Comparison of ENCODE assay signal across 2 cellular contexts in the genomic region with DNA sequence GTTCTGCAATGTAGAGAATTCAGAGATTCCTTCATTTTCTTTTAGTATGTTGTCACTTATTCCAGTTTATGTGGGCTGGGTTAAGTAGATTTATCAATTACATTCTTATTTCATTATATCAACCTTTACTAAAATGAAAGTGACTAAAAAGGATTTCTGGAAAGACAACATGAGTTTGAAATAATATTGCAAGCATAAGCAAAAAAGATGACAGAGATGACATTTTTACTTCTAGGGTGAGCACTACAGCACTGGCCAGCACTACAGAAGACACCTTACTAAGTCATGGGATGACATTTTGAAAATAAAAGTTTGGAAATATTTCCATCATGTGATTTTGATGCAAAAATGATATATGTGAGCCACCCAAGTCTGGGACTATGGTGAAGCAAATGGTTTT.
A peak's percentile ranks its signal among the peaks of the same experiment; 100 is the strongest.
TF ChIP-seq lines count a peak whose summit lies in the region.

No MANE protein-coding gene starts in this region.

TF ChIP-seq in HepG2, 621 proteins besides CTCF, POLR2A, EP300 and RAD21:
- TF ChIP-seq, protein P1, sequence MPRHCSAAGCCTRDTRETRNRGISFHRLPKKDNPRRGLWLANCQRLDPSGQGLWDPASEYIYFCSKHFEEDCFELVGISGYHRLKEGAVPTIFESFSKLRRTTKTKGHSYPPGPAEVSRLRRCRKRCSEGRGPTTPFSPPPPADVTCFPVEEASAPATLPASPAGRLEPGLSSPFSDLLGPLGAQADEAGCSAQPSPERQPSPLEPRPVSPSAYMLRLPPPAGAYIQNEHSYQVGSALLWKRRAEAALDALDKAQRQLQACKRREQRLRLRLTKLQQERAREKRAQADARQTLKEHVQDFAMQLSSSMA (CRISPR knock-in tag; IDR thresholded peaks at IDR 0.05): no peak
- TF ChIP-seq ZNF160 (CRISPR knock-in tag; IDR thresholded peaks at IDR 0.05): no peak
- TF ChIP-seq ZNF790 (CRISPR knock-in tag; IDR thresholded peaks at IDR 0.05; ENCODE audit: borderline replicate concordance): no peak
- TF ChIP-seq KLF11 (CRISPR knock-in tag; IDR thresholded peaks at IDR 0.05): no peak
- peak; percentile 29 to 77; a peak in 3 of 4 replicates for TF ChIP-seq MAFK (conservative IDR thresholded peaks at IDR 0.05 in 1 of 2, IDR thresholded peaks at IDR 0.05 in 1 of 2; ENCODE audit: low read length in 2 of 2)
- TF ChIP-seq, protein P2, sequence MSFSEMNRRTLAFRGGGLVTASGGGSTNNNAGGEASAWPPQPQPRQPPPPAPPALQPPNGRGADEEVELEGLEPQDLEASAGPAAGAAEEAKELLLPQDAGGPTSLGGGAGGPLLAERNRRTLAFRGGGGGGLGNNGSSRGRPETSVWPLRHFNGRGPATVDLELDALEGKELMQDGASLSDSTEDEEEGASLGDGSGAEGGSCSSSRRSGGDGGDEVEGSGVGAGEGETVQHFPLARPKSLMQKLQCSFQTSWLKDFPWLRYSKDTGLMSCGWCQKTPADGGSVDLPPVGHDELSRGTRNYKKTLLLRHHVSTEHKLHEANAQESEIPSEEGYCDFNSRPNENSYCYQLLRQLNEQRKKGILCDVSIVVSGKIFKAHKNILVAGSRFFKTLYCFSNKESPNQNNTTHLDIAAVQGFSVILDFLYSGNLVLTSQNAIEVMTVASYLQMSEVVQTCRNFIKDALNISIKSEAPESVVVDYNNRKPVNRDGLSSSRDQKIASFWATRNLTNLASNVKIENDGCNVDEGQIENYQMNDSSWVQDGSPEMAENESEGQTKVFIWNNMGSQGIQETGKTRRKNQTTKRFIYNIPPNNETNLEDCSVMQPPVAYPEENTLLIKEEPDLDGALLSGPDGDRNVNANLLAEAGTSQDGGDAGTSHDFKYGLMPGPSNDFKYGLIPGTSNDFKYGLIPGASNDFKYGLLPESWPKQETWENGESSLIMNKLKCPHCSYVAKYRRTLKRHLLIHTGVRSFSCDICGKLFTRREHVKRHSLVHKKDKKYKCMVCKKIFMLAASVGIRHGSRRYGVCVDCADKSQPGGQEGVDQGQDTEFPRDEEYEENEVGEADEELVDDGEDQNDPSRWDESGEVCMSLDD (CRISPR knock-in tag; IDR thresholded peaks at IDR 0.05; ENCODE audit: borderline replicate concordance): no peak
- TF ChIP-seq MAFF (IDR thresholded peaks at IDR 0.05; ENCODE audit: low read depth, low read length): peak; percentile 54
- TF ChIP-seq CC2D1A (CRISPR knock-in tag; IDR thresholded peaks at IDR 0.05): no peak
- no peak for TF ChIP-seq EZH2 (conservative IDR thresholded peaks at IDR 0.05; ENCODE audit: low read depth, low read length)
- TF ChIP-seq KLF9 (CRISPR knock-in tag; IDR thresholded peaks at IDR 0.05; ENCODE audit: low read depth): no peak
- TF ChIP-seq, protein P3, sequence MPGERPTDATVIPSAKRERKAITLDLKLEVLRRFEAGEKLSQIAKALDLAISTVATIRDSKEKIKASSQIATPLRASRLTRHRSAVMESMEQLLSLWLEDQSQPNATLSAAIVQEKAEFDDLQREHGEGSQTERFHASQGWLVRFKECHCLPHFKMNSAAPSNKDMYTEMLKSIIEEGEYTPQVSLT (CRISPR knock-in tag; IDR thresholded peaks at IDR 0.05; ENCODE audit: borderline replicate concordance, low read depth): no peak
- no peak for TF ChIP-seq ZNF616 (CRISPR knock-in tag; IDR thresholded peaks at IDR 0.05; ENCODE audit: low read depth)

TF ChIP-seq in IMR-90, 13 proteins besides CTCF, POLR2A, EP300 and RAD21:
- TF ChIP-seq CEBPB (IDR thresholded peaks at IDR 0.05; ENCODE audit: low read depth, low read length) (no peak), MAFK (IDR thresholded peaks at IDR 0.05; ENCODE audit: low read depth, low read length) (peak; percentile 47), FOS (IDR thresholded peaks at IDR 0.05; ENCODE audit: low read depth, low read length) (no peak)
